ENCODE assay signal across 1 cellular context in genomic region chr15:74827632-74828031, GRCh38.
TF ChIP-seq lines count a peak whose summit lies in the region.

No MANE protein-coding gene starts in this region.

TF ChIP-seq in K562, 482 proteins besides CTCF, POLR2A, EP300 and RAD21:
- TF ChIP-seq HDAC6 (IDR thresholded peaks at IDR 0.05; ENCODE audit: low read depth, low read length) (no peak), CBFB (CRISPR knock-in tag; IDR thresholded peaks at IDR 0.05) (no peak), DLX4 (CRISPR knock-in tag; IDR thresholded peaks at IDR 0.05) (no peak), ZNF324 (CRISPR knock-in tag; IDR thresholded peaks at IDR 0.05) (no peak), ZBTB43 (CRISPR knock-in tag; IDR thresholded peaks at IDR 0.05) (no peak), KHSRP (IDR thresholded peaks at IDR 0.05) (no peak), RBM17 (IDR thresholded peaks at IDR 0.05; ENCODE audit: borderline replicate concordance, low read depth, low read length) (no peak), MEF2D (tag; conservative IDR thresholded peaks at IDR 0.05; ENCODE audit: low read depth) (no peak), SMARCA5 (IDR thresholded peaks at IDR 0.05) (no peak), CBX1 (IDR thresholded peaks at IDR 0.05; ENCODE audit: low read depth) (no peak), DPF2 (IDR thresholded peaks at IDR 0.05) (no peak), TEAD4 (IDR thresholded peaks at IDR 0.05; ENCODE audit: low read length) (no peak), TEAD4 (CRISPR knock-in tag; IDR thresholded peaks at IDR 0.05; ENCODE audit: borderline replicate concordance) (no peak), BRF2 (IDR thresholded peaks at IDR 0.05; ENCODE audit: borderline replicate concordance, insufficient read depth, insufficient read length) (no peak), BCOR (IDR thresholded peaks at IDR 0.05) (no peak), NCOA4 (IDR thresholded peaks at IDR 0.05; ENCODE audit: partially characterized antibody) (no peak), HNRNPH1 (optimal IDR thresholded peaks at IDR 0.05; ENCODE audit: low read depth, low read length) (no peak), TAF9B (IDR thresholded peaks at IDR 0.05; ENCODE audit: partially characterized antibody) (no peak)
